2 cellular contexts compared by ENCODE assay signal in genomic region chr4:166735553-166735952, GRCh38.
TF ChIP-seq lines count a peak whose summit lies in the region.

No MANE protein-coding gene starts in this region.

TF ChIP-seq in WTC11, 78 proteins besides CTCF, POLR2A, EP300 and RAD21 (continues in another document):
- TF ChIP-seq AR (CRISPR knock-in tag; IDR thresholded peaks at IDR 0.05) (peak; percentile 73; the same call in 1 of the 2 replicates), HMGXB4 (CRISPR knock-in tag; IDR thresholded peaks at IDR 0.05) (no peak), E2F4 (CRISPR knock-in tag; IDR thresholded peaks at IDR 0.05; ENCODE audit: borderline replicate concordance, low read depth) (no peak), ZNF219 (CRISPR knock-in tag; IDR thresholded peaks at IDR 0.05; ENCODE audit: borderline replicate concordance) (no peak), ZBTB21 (CRISPR knock-in tag; IDR thresholded peaks at IDR 0.05; ENCODE audit: borderline replicate concordance) (no peak), PRRX2 (CRISPR knock-in tag; IDR thresholded peaks at IDR 0.05) (0 out of 2 replicates have a peak, but pooled peaks have one; percentile 72), STAT6 (CRISPR knock-in tag; conservative IDR thresholded peaks at IDR 0.05; ENCODE audit: low read depth) (no peak), ZNF425 (CRISPR knock-in tag; conservative IDR thresholded peaks at IDR 0.05) (peak; percentile 62; the same call in 1 of the 2 replicates), GTF2I (CRISPR knock-in tag; conservative IDR thresholded peaks at IDR 0.05) (no peak), NFYB (CRISPR knock-in tag; conservative IDR thresholded peaks at IDR 0.05; ENCODE audit: low read depth) (no peak), NFE2L1 (CRISPR knock-in tag; IDR thresholded peaks at IDR 0.05) (no peak), HMGA2 (CRISPR knock-in tag; IDR thresholded peaks at IDR 0.05) (no peak)

TF ChIP-seq in H1, 55 proteins besides CTCF, POLR2A, EP300 and RAD21 (continued from another document):
- TF ChIP-seq ATF2 (IDR thresholded peaks at IDR 0.05; ENCODE audit: low read length) (no peak), GABPA (IDR thresholded peaks at IDR 0.05; ENCODE audit: borderline replicate concordance, insufficient read depth, low read length) (no peak), SP1 (IDR thresholded peaks at IDR 0.05; ENCODE audit: low read depth, low read length) (no peak), JUN (IDR thresholded peaks at IDR 0.05; ENCODE audit: low read depth, low read length) (no peak), CREB1 (IDR thresholded peaks at IDR 0.05) (no peak), BCL11A (IDR thresholded peaks at IDR 0.05; ENCODE audit: low read depth in 2 of 2, low read length in 2 of 2) (no peak)
